Comparison of ENCODE assay signal across 9 cellular contexts in the genomic region with DNA sequence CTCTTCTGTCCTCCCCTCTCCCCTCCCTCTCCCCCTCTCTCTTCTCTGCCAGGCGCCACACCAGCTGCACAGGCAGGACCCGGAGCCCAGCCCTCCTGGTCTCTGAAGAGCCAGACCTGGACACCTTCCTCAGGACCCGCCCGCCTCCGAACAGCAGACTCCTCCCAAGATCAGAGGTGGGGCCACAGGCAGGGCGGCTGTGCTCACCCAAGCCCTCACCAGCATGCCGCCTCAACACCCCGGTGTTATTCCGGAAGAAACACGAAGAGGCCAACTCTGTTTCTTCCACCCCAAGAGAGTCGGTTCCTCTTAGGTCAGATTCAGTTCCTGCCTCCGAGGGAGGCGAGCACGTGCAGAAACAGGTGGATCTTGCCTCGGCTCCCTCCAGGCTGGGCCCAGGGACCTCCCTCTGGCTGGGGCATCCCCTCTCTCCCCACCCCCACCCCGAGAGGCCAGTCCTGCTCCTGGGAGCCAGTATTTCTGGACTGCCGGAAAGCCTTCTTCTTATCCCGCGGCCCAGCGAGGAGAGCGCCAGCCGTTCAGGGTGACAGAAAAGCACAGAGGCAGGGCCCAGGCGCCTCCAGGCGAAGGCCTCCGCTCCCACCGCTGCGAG. TPM values are rescaled to one million over a fixed set of nuclear protein-coding genes. Genes with fewer than 3 reads are reported as not detected.
DNase-seq lines count a peak whose midpoint lies in the region; ATAC-seq and TF ChIP-seq lines count a peak whose summit lies in the region.
"Not testable (repeated sequence)": the region's sequence is repeated elsewhere in the genome, so short reads cannot be mapped to it uniquely, and the experiment has no call there.
"Had no signal": no experiment of that assay in that cellular context is flagged by ENCODE, and none has a peak within 500 bp of the region (broad histone marks: within the 10 kb centered on the region; RNA-seq: fewer than 3 reads in every experiment).

No MANE protein-coding gene starts in this region.

- not testable (repeated sequence) for H3K27ac ChIP-seq in CD4-positive, alpha-beta T cell (ENCODE audit: low read depth, low read length)

- not testable (repeated sequence) for H3K9me3 Mint-ChIP-seq in CD4-positive, alpha-beta T cell; activated T-helper 17 cell treated with anti-CD3 and anti-CD28 coated beads, Interleukin-2, amount 50 U/mL, for 72 hours; naive B cell

- H3K27me3 Mint-ChIP-seq in CD4-positive, alpha-beta T cell; T-helper 17 cell; activated T-helper 17 cell treated with anti-CD3 and anti-CD28 coated beads, Interleukin-2, amount 50 U/mL, for 72 hours; naive B cell: not testable (repeated sequence)

- CTCF ChIA-PET in CD4-positive, alpha-beta T cell (lab: Charles Lee) = not testable (repeated sequence)

- TF ChIP-seq CTCF in CD4-positive, alpha-beta T cell (IDR thresholded peaks at IDR 0.05) = not testable (repeated sequence)

- not testable (repeated sequence) for DNase-seq in CD4-positive, alpha-beta T cell; T-helper 17 cell; Right ventricle myocardium inferior (ENCODE audit: missing footprints); naive B cell; stimulated activated naive CD8-positive, alpha-beta T cell treated with anti-CD3 and anti-CD28 coated beads, Interleukin-15, Interleukin-2, amounts not matched to agents 100 U/mL and 50 U/mL, for 24 hours

- H3K36me3 Mint-ChIP-seq in CD4-positive, alpha-beta T cell (ENCODE audit: low read depth); T-helper 17 cell (ENCODE audit: low read depth); activated T-helper 17 cell treated with anti-CD3 and anti-CD28 coated beads, Interleukin-2, amount 50 U/mL, for 72 hours (ENCODE audit: low read depth); naive B cell: not testable (repeated sequence)

- not testable (repeated sequence) for H3K27me3 ChIP-seq in CD4-positive, alpha-beta T cell (ENCODE audit: control insufficient read depth, insufficient read depth, low read length)

- ATAC-seq in CD4-positive, alpha-beta T cell (ENCODE audit: poor library complexity) = peak; percentile 28
- peak; percentile 48 for ATAC-seq in GM19324 (IDR thresholded peaks at IDR 0.05; ENCODE audit: low FRiP score, unreplicated experiment)
- ATAC-seq in HG02610 (IDR thresholded peaks at IDR 0.05; ENCODE audit: unreplicated experiment) = peak; percentile 54
- ATAC-seq in T-helper 17 cell = peak; percentile 47
- peak; percentile 51 for ATAC-seq in activated T-helper 17 cell treated with anti-CD3 and anti-CD28 coated beads, Interleukin-2, amount 50 U/mL, for 72 hours (replicated peaks)
- peak; percentile 42 for ATAC-seq in Right ventricle myocardium inferior
- peak; percentile 77 to 81 for ATAC-seq in naive B cell (ENCODE audit: low read depth in 2 of 2)
- ATAC-seq in stimulated activated naive CD8-positive, alpha-beta T cell treated with anti-CD3 and anti-CD28 coated beads, Interleukin-15, Interleukin-2, amounts not matched to agents 100 U/mL and 50 U/mL, for 24 hours = peak; percentile 76

- H3K4me1 Mint-ChIP-seq in CD4-positive, alpha-beta T cell (ENCODE audit: low read depth); T-helper 17 cell; activated T-helper 17 cell treated with anti-CD3 and anti-CD28 coated beads, Interleukin-2, amount 50 U/mL, for 72 hours; naive B cell: not testable (repeated sequence)

- intact Hi-C loops in CD4-positive, alpha-beta T cell (cut with DNase I, micrococcal nuclease); Right ventricle myocardium inferior (cut with DNase I): not testable (repeated sequence)

- POLR2A ChIA-PET in CD4-positive, alpha-beta T cell (lab: Charles Lee) = not testable (repeated sequence)

- H3K4me3 Mint-ChIP-seq in CD4-positive, alpha-beta T cell; T-helper 17 cell; activated T-helper 17 cell treated with anti-CD3 and anti-CD28 coated beads, Interleukin-2, amount 50 U/mL, for 72 hours; naive B cell: not testable (repeated sequence)

- H3K9me3 ChIP-seq in CD4-positive, alpha-beta T cell (ENCODE audit: control insufficient read depth, low read length); T-helper 17 cell (ENCODE audit: control insufficient read depth, low read length, poor library complexity, severe bottlenecking): not testable (repeated sequence)

- H3K27ac Mint-ChIP-seq in CD4-positive, alpha-beta T cell; T-helper 17 cell; activated T-helper 17 cell treated with anti-CD3 and anti-CD28 coated beads, Interleukin-2, amount 50 U/mL, for 72 hours; naive B cell: not testable (repeated sequence)

RNA-seq across cellular contexts. Expression of a gene that starts 16.4 kb away (rescaled TPM):
- total RNA-seq in CD4-positive, alpha-beta T cell = 100 to 1,000 TPM; 314 to 317 TPM
- total RNA-seq in T-helper 17 cell (100 to 1,000 TPM; 229 to 266 TPM), Right ventricle myocardium inferior (4.6 TPM)
- 1 to 10 TPM; 8.1 to 8.5 TPM for total RNA-seq in activated T-helper 17 cell treated with anti-CD3 and anti-CD28 coated beads, Interleukin-2, amount 50 U/mL, for 72 hours
- 1 to 10 TPM; 2.1 to 6.6 (median 3.8) TPM for polyA plus RNA-seq in naive B cell (ENCODE audit: low read depth in 6 of 6)
- polyA plus RNA-seq: CD4-positive, alpha-beta memory T cell had no signal

Comparison
In these comparisons a context has a peak if more than half of its experiments do, and no peak if none do; other contexts are left out.
1. ATAC-seq: peak in every context shown above with its lines; median percentile 79 in naive B cell; 76 in stimulated activated naive CD8-positive, alpha-beta T cell treated with anti-CD3 and anti-CD28 coated beads, Interleukin-15, Interleukin-2, amounts not matched to agents 100 U/mL and 50 U/mL, for 24 hours; 54 in HG02610; 51 in activated T-helper 17 cell treated with anti-CD3 and anti-CD28 coated beads, Interleukin-2, amount 50 U/mL, for 72 hours; 48 in GM19324; 47 in T-helper 17 cell; 42 in Right ventricle myocardium inferior; 28 in CD4-positive, alpha-beta T cell.
2. RNA of a gene that starts 16.4 kb away (total RNA-seq): 314 to 317 TPM in CD4-positive, alpha-beta T cell and 229 to 266 TPM in T-helper 17 cell; 8.1 to 8.5 TPM in activated T-helper 17 cell treated with anti-CD3 and anti-CD28 coated beads, Interleukin-2, amount 50 U/mL, for 72 hours and 4.6 TPM in Right ventricle myocardium inferior (single experiment); every median in the first group is over 10 times any median in the second.